13 cellular contexts compared by ENCODE assay signal in the genomic region with DNA sequence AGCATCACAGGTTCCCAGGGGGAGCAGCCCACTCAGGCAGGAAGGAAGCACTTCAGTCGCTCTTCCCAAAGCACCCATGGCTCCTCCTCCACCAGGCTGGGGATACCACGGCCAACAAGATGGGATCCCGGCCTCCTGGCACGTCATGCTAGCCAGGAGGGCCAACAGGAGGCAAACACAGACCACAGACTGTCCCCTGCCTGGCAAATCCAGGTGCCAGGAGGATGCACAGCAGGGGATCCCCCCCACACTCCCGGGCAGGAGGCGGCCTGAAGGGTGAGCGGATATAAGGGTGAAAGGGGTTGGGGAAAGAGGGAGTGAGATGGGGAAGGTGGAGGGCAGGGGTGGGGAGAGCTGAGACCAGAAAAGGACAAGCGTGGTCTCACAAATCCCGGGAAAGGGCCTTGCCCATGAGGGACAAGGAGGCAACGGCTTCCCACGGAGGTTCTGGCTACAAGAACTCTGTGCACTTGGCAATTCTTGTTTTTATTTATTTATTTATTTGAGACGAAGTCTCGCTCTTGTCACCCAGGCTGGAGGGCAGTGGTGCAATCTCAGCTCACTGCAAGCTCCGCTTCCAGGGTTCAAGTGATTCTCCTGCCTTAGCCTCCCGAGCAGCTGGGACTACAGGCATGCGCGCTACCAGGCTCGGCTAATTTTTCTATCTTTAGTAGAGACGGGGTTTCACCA. TPM values are rescaled to one million over a fixed set of nuclear protein-coding genes. Genes with fewer than 3 reads are reported as not detected.
DNase-seq lines count a peak whose midpoint lies in the region; ATAC-seq, FAIRE-seq and TF ChIP-seq lines count a peak whose summit lies in the region.
"Had no signal": no experiment of that assay in that cellular context is flagged by ENCODE, and none has a peak within 500 bp of the region (broad histone marks: within the 10 kb centered on the region; RNA-seq: fewer than 3 reads in every experiment).

No MANE protein-coding gene starts in this region.

- no peaks in the 10 kb centered on the region for H3K9me3 ChIP-seq in BLaER1 treated with 17β-estradiol and CSF1 and Interleukin-3, amounts not matched to agents 10 nM and 100 nM (replicated peaks in 1 of 11)
- H3K9me3 ChIP-seq in RWPE2 (ENCODE audit: severe bottlenecking) (no peaks in the 10 kb centered on the region), heart right ventricle (no peaks in the 10 kb centered on the region), skeletal muscle tissue (ENCODE audit: control insufficient read depth in 3 of 3, low read length in 3 of 3) (no peaks in the 10 kb centered on the region)
- H3K9me3 ChIP-seq: SJCRH30 had no signal

- H3K4me3 ChIP-seq in BLaER1 treated with 17β-estradiol and CSF1 and Interleukin-3, amounts not matched to agents 10 nM and 100 nM = no peak overlapping the region
- no peak overlapping the region for H3K4me3 ChIP-seq in RWPE2 (ENCODE audit: severe bottlenecking)
- H3K4me3 ChIP-seq in heart right ventricle = no peak overlapping the region
- peak overlapping the region in 2 of 3 donors; percentile 15 to 22 for H3K4me3 ChIP-seq in skeletal muscle tissue (ENCODE audit: low read length in 3 of 3)
- H3K4me3 ChIP-seq: SJCRH30 had no signal

- peaks cover 0 to 55% (median 0%) of the 10 kb centered on the region in 11 experiments; a peak in 4 of 22 replicates for H3K36me3 ChIP-seq in BLaER1 treated with 17β-estradiol and CSF1 and Interleukin-3, amounts not matched to agents 10 nM and 100 nM
- H3K36me3 ChIP-seq in RWPE2 (ENCODE audit: low read depth) (peaks cover 40% of the 10 kb centered on the region), heart right ventricle (peaks cover 0 to 8% (median 0%) of the 10 kb centered on the region in 9 donors), skeletal muscle tissue (ENCODE audit: control insufficient read depth in 3 of 3, insufficient read depth in 3 of 3, low read length in 3 of 3) (peaks cover 0 to 3% (median 0%) of the 10 kb centered on the region in 3 donors)
- H3K36me3 ChIP-seq: SJCRH30 had no signal

- peaks cover 36 to 76% (median 45%) of the 10 kb centered on the region in 10 experiments for H3K4me1 ChIP-seq in BLaER1 treated with 17β-estradiol and CSF1 and Interleukin-3, amounts not matched to agents 10 nM and 100 nM
- H3K4me1 ChIP-seq in RWPE2 (ENCODE audit: insufficient read depth, poor library complexity, severe bottlenecking) = peaks cover 19% of the 10 kb centered on the region
- peaks cover 37 to 100% (median 74%) of the 10 kb centered on the region in 9 donors for H3K4me1 ChIP-seq in heart right ventricle
- H3K4me1 ChIP-seq in skeletal muscle tissue (ENCODE audit: control insufficient read depth in 3 of 3, insufficient read depth in 3 of 3, low read length in 3 of 3) = peaks cover 80 to 88% (median 86%) of the 10 kb centered on the region in 3 donors

- intact Hi-C loops in heart right ventricle (cut with DNase I) = loop anchor here (2.0 to 10.0 kb wide), 13 partner anchors 83 to 413 kb away; a partner anchor contains a TSS

- TF ChIP-seq CTCF in RWPE2 (IDR thresholded peaks at IDR 0.05; ENCODE audit: poor library complexity, severe bottlenecking) = no peak
- TF ChIP-seq CTCF in heart right ventricle (IDR thresholded peaks at IDR 0.05) = no peak

- 74 to 76% methylated on average over 19 of the region's 19 CpGs for WGBS in heart right ventricle, 2 donors

- FAIRE-seq in frontal cortex (lab: Jason Lieb, UNC) = no peak

- peak overlapping the region in 3 of 11 experiments; percentile 15 to 40 (median 35); a peak in 5 of 22 replicates for H3K9ac ChIP-seq in BLaER1 treated with 17β-estradiol and CSF1 and Interleukin-3, amounts not matched to agents 10 nM and 100 nM
- peak overlapping the region in 1 of 3 donors; percentile 74 for H3K9ac ChIP-seq in skeletal muscle tissue (ENCODE audit: low read depth in 1 of 3, low read length in 3 of 3)

- DNase-seq in RWPE2 (ENCODE audit: low spot score) (no peak), heart right ventricle (no peak), NCI-H1417 treated with DMSO at 0.1 percent for 48 hours (lab: John Stamatoyannopoulos, UW) (no peak), frontal cortex (ENCODE audit: low spot score in 2 of 2) (no peak)
- no peak for DNase-seq in central memory CD4-positive, alpha-beta T cell
- DNase-seq: activated CD4-positive, CD25-positive, alpha-beta regulatory T cell treated with anti-CD3 and anti-CD28 coated beads, Interleukin-2, amount 50 U/mL, for 72 hours; MV-4-11; natural killer cell; SJCRH30 had no signal

- H3K4me2 ChIP-seq in BLaER1 treated with 17β-estradiol and CSF1 and Interleukin-3, amounts not matched to agents 10 nM and 100 nM = peak overlapping the region; percentile 71 to 96 (median 84); a peak in 21 of 22 replicates

- ATAC-seq in RWPE2 (ENCODE audit: low read depth) = no peak
- ATAC-seq in heart right ventricle = no peak
- no peak for ATAC-seq in GM21423 (IDR thresholded peaks at IDR 0.05; ENCODE audit: unreplicated experiment)
- ATAC-seq: natural killer cell had no signal

- peaks cover 10 to 100% (median 52%) of the 10 kb centered on the region in 11 experiments; a peak in 20 of 22 replicates for H4K20me1 ChIP-seq in BLaER1 treated with 17β-estradiol and CSF1 and Interleukin-3, amounts not matched to agents 10 nM and 100 nM

- peaks cover 0 to 14% (median 10%) of the 10 kb centered on the region in 11 experiments; a peak in 17 of 22 replicates for H3K27me3 ChIP-seq in BLaER1 treated with 17β-estradiol and CSF1 and Interleukin-3, amounts not matched to agents 10 nM and 100 nM
- no peaks in the 10 kb centered on the region for H3K27me3 ChIP-seq in RWPE2 (ENCODE audit: insufficient read depth, poor library complexity, severe bottlenecking)
- no peaks in the 10 kb centered on the region for H3K27me3 ChIP-seq in heart right ventricle
- H3K27me3 ChIP-seq in skeletal muscle tissue (ENCODE audit: control insufficient read depth in 3 of 3, insufficient read depth in 3 of 3, low read length in 3 of 3) = no peaks in the 10 kb centered on the region
- H3K27me3 ChIP-seq: SJCRH30 had no signal

- no peak overlapping the region for H3K27ac ChIP-seq in BLaER1 treated with 17β-estradiol and CSF1 and Interleukin-3, amounts not matched to agents 10 nM and 100 nM
- H3K27ac ChIP-seq in RWPE2 (ENCODE audit: poor library complexity, severe bottlenecking) (peak overlapping the region; percentile 65), heart right ventricle (peak overlapping the region in 9 of 10 donors; percentile 66 to 88 (median 79)), skeletal muscle tissue (ENCODE audit: low read depth, low read length) (peak overlapping the region; percentile 94)
- H3K27ac ChIP-seq: epithelial cell of prostate, SJCRH30 had no signal

RNA-seq across cellular contexts. Expression of a gene that starts 7.2 kb away (rescaled TPM):
- 10 to 100 TPM; 11.3 to 39.5 (median 21.7) TPM for total RNA-seq in heart right ventricle
- polyA plus RNA-seq in heart right ventricle = 10 to 100 TPM; 17.5 to 69.9 TPM
- total RNA-seq in skeletal muscle tissue = 14.1 TPM
- 7.3 TPM for total RNA-seq in frontal cortex

Comparison
In these comparisons a context has a peak if more than half of its experiments do, and no peak if none do; other contexts are left out.
1. H3K27ac ChIP-seq: peak in RWPE2 (single experiment), heart right ventricle (9 of 10) and skeletal muscle tissue (single experiment); none in BLaER1 treated with 17β-estradiol and CSF1 and Interleukin-3, amounts not matched to agents 10 nM and 100 nM (0 of 11).
2. H3K4me3 ChIP-seq: peak in skeletal muscle tissue (2 of 3); none in BLaER1 treated with 17β-estradiol and CSF1 and Interleukin-3, amounts not matched to agents 10 nM and 100 nM (0 of 10), RWPE2 (single experiment) and heart right ventricle (0 of 10).